14 cellular contexts compared by ENCODE assay signal in the genomic region with DNA sequence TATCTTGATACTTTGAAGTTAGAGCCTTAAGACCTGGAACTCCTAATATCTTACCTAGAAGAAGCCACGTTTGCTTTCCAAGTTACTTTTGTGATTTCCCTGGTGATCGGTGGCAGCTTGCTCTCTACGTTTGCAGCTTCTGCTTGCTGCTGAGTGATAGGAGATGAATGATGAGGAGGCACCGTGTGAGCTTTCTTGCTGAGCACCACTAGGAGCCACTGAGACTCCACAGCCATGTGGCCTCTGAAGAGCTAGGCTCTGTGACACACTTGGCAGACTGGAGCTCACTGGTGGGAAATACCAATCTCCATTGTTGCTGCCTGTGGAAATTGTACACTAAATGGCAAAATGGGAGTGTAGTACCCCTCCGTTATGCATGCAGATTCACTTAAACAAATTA.
DNase-seq lines count a peak whose midpoint lies in the region; ATAC-seq and TF ChIP-seq lines count a peak whose summit lies in the region.
"Had no signal": no experiment of that assay in that cellular context is flagged by ENCODE, and none has a peak within 500 bp of the region (broad histone marks: within the 10 kb centered on the region; RNA-seq: fewer than 3 reads in every experiment).

No MANE protein-coding gene starts in this region.

- H3K36me3 ChIP-seq in A673 (ENCODE audit: insufficient read depth, low read length, poor library complexity, severe bottlenecking) (no peaks in the 10 kb centered on the region), GM23338 (ENCODE audit: insufficient read depth) (no peaks in the 10 kb centered on the region), iPS DF 6.9 (ENCODE audit: control insufficient read depth, insufficient read depth, low read length) (no peaks in the 10 kb centered on the region), aorta (ENCODE audit: control insufficient read depth in 1 of 2, insufficient read depth in 2 of 2, low read length in 1 of 2) (no peaks in the 10 kb centered on the region)

- 0 out of 2 replicates have a peak, but pooled peaks cover 3% of the 10 kb centered on the region for H3K9me2 ChIP-seq in GM23338 (ENCODE audit: insufficient read depth)

- POLR2A ChIA-PET in A673 (lab: Charles Lee; ENCODE audit: low non-redundant PET) = interaction anchor here (0.6 kb wide), 1 partner anchor 1110 kb away, joined by 3 read pairs; no protein-coding TSS in a partner anchor

- no peaks in the 10 kb centered on the region for H3K79me2 ChIP-seq in GM23338 (replicated peaks; ENCODE audit: insufficient read depth)

- H3K27me3 Mint-ChIP-seq in GM23338 (ENCODE audit: insufficient read depth, low read depth, poor library complexity) = no peaks in the 10 kb centered on the region

- H3K4me3 ChIP-seq in A673 (ENCODE audit: low read depth, low read length, poor library complexity, severe bottlenecking) (no peak overlapping the region), GM23338 (no peak overlapping the region), iPS DF 6.9 (ENCODE audit: low read length) (no peak overlapping the region), aorta (ENCODE audit: low read length in 2 of 2) (no peak overlapping the region)

- H3F3A ChIP-seq in GM23338 (replicated peaks; ENCODE audit: low read depth) = no peaks in the 10 kb centered on the region

- H3K4me1 Mint-ChIP-seq in GM23338 = peaks cover 5% of the 10 kb centered on the region; the same call in 2 of the 3 replicates

- peaks cover 52% of the 10 kb centered on the region for H3K4me1 ChIP-seq in A673 (ENCODE audit: insufficient read depth, low read length, poor library complexity, severe bottlenecking)
- no peaks in the 10 kb centered on the region for H3K4me1 ChIP-seq in GM23338 (ENCODE audit: insufficient read depth)
- no peaks in the 10 kb centered on the region for H3K4me1 ChIP-seq in iPS DF 6.9 (ENCODE audit: control insufficient read depth, insufficient read depth, low read length)
- H3K4me1 ChIP-seq in aorta (ENCODE audit: control insufficient read depth in 1 of 2, insufficient read depth in 2 of 2, low read length in 2 of 2) = no peaks in the 10 kb centered on the region

- no peak overlapping the region for H3K4me3 Mint-ChIP-seq in GM23338

- intact Hi-C loops in A673 (cut with micrococcal nuclease; ENCODE audit: unreplicated experiment) = loop anchor here (5.0 to 10.0 kb wide), 2 partner anchors 92 to 969 kb away; no protein-coding TSS in a partner anchor
- intact Hi-C loops in aorta (cut with DNase I) = no loop called here

- ATAC-seq in GM23338 (peak; percentile 83), GM18858 (IDR thresholded peaks at IDR 0.05; ENCODE audit: unreplicated experiment) (no peak), aorta (ENCODE audit: low FRiP score) (no peak)

- H3K27me3 ChIP-seq in A673 (replicated peaks; ENCODE audit: insufficient read depth, low read depth, low read length, poor library complexity) (no peaks in the 10 kb centered on the region), GM23338 (ENCODE audit: insufficient read depth) (no peaks in the 10 kb centered on the region), iPS DF 6.9 (ENCODE audit: control insufficient read depth, insufficient read depth, low read length) (no peaks in the 10 kb centered on the region), aorta (ENCODE audit: control insufficient read depth in 1 of 2, insufficient read depth in 2 of 2, low read length in 1 of 2) (no peaks in the 10 kb centered on the region)

- DNase-seq in A673 (ENCODE audit: low spot score) = peak; percentile 74
- peak; percentile 32 for DNase-seq in GM23338 (ENCODE audit: low spot score)
- DNase-seq in SK-MEL-5 (ENCODE audit: low read depth, low spot score) = peak; percentile 87
- peak; percentile 4 for DNase-seq in iPS DF 6.9 (ENCODE audit: low read depth, low spot score)
- DNase-seq in stimulated activated naive CD4-positive, alpha-beta T cell (lab: John Stamatoyannopoulos, UW) = no peak
- DNase-seq in aorta = no peak
- DNase-seq: C1 segment of cervical spinal cord, DMS 273 treated with DMSO at 0.1 percent for 48 hours, NCI-H1092, NCI-H446, NCI-H82, T-helper 1 cell had no signal

- H2AFZ ChIP-seq in GM23338 = no peak overlapping the region

- in situ Hi-C loops in SK-MEL-5 (cut with HindIII; ENCODE audit: low pct_unique_long_range_greater_than_20kb, low sequenced_read_pairs) = no loop called here

- H4K20me1 ChIP-seq in GM23338 (replicated peaks; ENCODE audit: insufficient read depth) = no peaks in the 10 kb centered on the region

- peak overlapping the region; percentile 54 for H3K27ac ChIP-seq in A673 (ENCODE audit: low read depth, low read length, poor library complexity, severe bottlenecking)
- H3K27ac ChIP-seq in GM23338 (ENCODE audit: low read depth) = no peak overlapping the region
- no peak overlapping the region for H3K27ac ChIP-seq in iPS DF 6.9 (ENCODE audit: low read length)
- no peak overlapping the region for H3K27ac ChIP-seq in aorta (ENCODE audit: low read depth in 1 of 2, low read length in 2 of 2)
- H3K27ac ChIP-seq: RWPE1 had no signal

- TF ChIP-seq CTCF in A673 (conservative IDR thresholded peaks at IDR 0.05; ENCODE audit: low read depth, low read length) (peak; percentile 45; the same call in 1 of the 2 replicates), GM23338 (conservative IDR thresholded peaks at IDR 0.05; ENCODE audit: low read depth in 2 of 2) (peak in 1 of 2 experiments; percentile 52; a peak in 2 of 4 replicates)

- CTCF ChIA-PET in A673 (lab: Charles Lee) = interaction anchor here (0.5 to 1.6 kb wide), 4 partner anchors 9 to 91 kb away, joined by 3 to 6 read pairs (median 4); no protein-coding TSS in a partner anchor

- H3K27ac Mint-ChIP-seq in GM23338 = no peak overlapping the region

- H3K9me3 ChIP-seq in A673 (ENCODE audit: low read depth, low read length, poor library complexity, severe bottlenecking) (no peaks in the 10 kb centered on the region), iPS DF 6.9 (ENCODE audit: control insufficient read depth, insufficient read depth, low read length) (no peaks in the 10 kb centered on the region), aorta (ENCODE audit: control insufficient read depth, low read length) (no peaks in the 10 kb centered on the region)

- no peak overlapping the region for H3K4me2 ChIP-seq in GM23338

- no CpG with 5 or more reads among the region's 5 CpGs for WGBS in iPS DF 6.9 (ENCODE audit: insufficient coverage, insufficient read length)
- WGBS in aorta, 2 donors = 70 to 71% methylated on average over 5 of the region's 5 CpGs

- H3K9me3 Mint-ChIP-seq in GM23338 = no peaks in the 10 kb centered on the region

- BruUV-seq in A673 (replicated peaks; lab: Mats Ljungman, UMichigan) = no TSS peak

- H3K36me3 Mint-ChIP-seq in GM23338 (ENCODE audit: low read depth) = no peaks in the 10 kb centered on the region

TF ChIP-seq in GM23338, 12 proteins besides CTCF, POLR2A, EP300 and RAD21 (continues in another document):
- TF ChIP-seq ZNF331 (CRISPR knock-in tag; IDR thresholded peaks at IDR 0.05; ENCODE audit: low read depth) (no peak), POLR2AphosphoS5 (IDR thresholded peaks at IDR 0.05; ENCODE audit: low read depth) (no peak), ZNF114 (CRISPR knock-in tag; IDR thresholded peaks at IDR 0.05) (no peak), NANOG (IDR thresholded peaks at IDR 0.05; ENCODE audit: borderline replicate concordance) (no peak), EZH2phosphoT487 (IDR thresholded peaks at IDR 0.05; ENCODE audit: unreplicated experiment) (no peak), CREB1 (CRISPR knock-in tag; IDR thresholded peaks at IDR 0.05; ENCODE audit: low read depth) (no peak), STAT1 (IDR thresholded peaks at IDR 0.05; ENCODE audit: unreplicated experiment) (no peak), EZH2 (IDR thresholded peaks at IDR 0.05; ENCODE audit: low read depth, unreplicated experiment) (no peak)
- TF ChIP-seq, protein P1, sequence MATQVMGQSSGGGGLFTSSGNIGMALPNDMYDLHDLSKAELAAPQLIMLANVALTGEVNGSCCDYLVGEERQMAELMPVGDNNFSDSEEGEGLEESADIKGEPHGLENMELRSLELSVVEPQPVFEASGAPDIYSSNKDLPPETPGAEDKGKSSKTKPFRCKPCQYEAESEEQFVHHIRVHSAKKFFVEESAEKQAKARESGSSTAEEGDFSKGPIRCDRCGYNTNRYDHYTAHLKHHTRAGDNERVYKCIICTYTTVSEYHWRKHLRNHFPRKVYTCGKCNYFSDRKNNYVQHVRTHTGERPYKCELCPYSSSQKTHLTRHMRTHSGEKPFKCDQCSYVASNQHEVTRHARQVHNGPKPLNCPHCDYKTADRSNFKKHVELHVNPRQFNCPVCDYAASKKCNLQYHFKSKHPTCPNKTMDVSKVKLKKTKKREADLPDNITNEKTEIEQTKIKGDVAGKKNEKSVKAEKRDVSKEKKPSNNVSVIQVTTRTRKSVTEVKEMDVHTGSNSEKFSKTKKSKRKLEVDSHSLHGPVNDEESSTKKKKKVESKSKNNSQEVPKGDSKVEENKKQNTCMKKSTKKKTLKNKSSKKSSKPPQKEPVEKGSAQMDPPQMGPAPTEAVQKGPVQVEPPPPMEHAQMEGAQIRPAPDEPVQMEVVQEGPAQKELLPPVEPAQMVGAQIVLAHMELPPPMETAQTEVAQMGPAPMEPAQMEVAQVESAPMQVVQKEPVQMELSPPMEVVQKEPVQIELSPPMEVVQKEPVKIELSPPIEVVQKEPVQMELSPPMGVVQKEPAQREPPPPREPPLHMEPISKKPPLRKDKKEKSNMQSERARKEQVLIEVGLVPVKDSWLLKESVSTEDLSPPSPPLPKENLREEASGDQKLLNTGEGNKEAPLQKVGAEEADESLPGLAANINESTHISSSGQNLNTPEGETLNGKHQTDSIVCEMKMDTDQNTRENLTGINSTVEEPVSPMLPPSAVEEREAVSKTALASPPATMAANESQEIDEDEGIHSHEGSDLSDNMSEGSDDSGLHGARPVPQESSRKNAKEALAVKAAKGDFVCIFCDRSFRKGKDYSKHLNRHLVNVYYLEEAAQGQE (IDR thresholded peaks at IDR 0.05; ENCODE audit: unreplicated experiment) = no peak
- TF ChIP-seq, protein P2, sequence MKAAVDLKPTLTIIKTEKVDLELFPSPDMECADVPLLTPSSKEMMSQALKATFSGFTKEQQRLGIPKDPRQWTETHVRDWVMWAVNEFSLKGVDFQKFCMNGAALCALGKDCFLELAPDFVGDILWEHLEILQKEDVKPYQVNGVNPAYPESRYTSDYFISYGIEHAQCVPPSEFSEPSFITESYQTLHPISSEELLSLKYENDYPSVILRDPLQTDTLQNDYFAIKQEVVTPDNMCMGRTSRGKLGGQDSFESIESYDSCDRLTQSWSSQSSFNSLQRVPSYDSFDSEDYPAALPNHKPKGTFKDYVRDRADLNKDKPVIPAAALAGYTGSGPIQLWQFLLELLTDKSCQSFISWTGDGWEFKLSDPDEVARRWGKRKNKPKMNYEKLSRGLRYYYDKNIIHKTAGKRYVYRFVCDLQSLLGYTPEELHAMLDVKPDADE (IDR thresholded peaks at IDR 0.05) = no peak

Comparison
In these comparisons a context has a peak if more than half of its experiments do, and no peak if none do; other contexts are left out.
1. DNase-seq: peak in A673 (single experiment), GM23338 (single experiment), SK-MEL-5 (single experiment) and iPS DF 6.9 (single experiment); none in stimulated activated naive CD4-positive, alpha-beta T cell (0 of 6) and aorta (0 of 2).